9 cellular contexts compared by ENCODE assay signal in the genomic region with DNA sequence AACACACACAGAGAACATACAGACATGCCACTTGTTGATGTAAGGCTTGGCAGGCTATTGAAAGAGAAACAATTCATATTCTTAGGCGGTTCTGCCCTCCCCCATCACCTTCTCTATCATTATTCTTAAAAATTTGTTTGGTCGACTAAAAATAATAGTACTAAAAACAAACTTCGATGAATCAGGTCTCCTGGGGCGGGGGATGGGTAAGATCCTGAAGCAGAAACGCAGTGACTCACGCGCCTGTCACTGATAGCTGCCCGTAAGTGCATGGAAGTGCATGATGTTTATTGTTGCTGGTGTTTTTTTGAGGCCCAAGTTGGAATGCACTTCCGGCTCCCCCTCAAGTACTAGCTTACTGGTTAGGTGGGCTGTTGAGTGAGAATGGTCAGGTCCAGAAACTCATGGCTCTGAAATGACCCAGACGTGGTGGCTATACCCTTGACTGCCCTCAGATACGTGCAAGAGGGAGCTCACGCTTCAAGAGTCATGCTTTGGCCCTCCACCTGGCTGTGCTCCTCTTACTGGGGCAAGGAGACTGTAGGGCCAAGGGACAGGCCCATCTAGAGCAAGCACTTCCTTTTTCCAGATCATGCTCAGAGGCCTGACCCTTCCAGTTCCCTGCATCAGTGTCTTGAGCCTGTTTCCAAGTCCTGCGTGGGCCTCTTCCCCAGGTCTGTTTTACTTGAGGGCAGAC. TPM values are rescaled to one million over a fixed set of nuclear protein-coding genes. Genes with fewer than 3 reads are reported as not detected.
A peak's percentile ranks its signal among the peaks of the same experiment; 100 is the strongest.
DNase-seq lines count a peak whose midpoint lies in the region; ATAC-seq, FAIRE-seq and TF ChIP-seq lines count a peak whose summit lies in the region.
"Had no signal": no experiment of that assay in that cellular context is flagged by ENCODE, and none has a peak within 500 bp of the region (broad histone marks: within the 10 kb centered on the region; RNA-seq: fewer than 3 reads in every experiment).

No MANE protein-coding gene starts in this region.

- no peak for TF ChIP-seq EP300 in gastroesophageal sphincter (IDR thresholded peaks at IDR 0.05)

- TF ChIP-seq CTCF in adrenal gland (IDR thresholded peaks at IDR 0.05) (no peak), gastroesophageal sphincter (IDR thresholded peaks at IDR 0.05) (no peak)

- H3K4me3 Mint-ChIP-seq in IgD-negative memory B cell: peak overlapping the region; percentile 24 to 92 (median 67)

- H3K4me3 ChIP-seq in adrenal gland (no peak overlapping the region), gastroesophageal sphincter (no peak overlapping the region)
- H3K4me3 ChIP-seq: lung had no signal

- H3K27me3 Mint-ChIP-seq in IgD-negative memory B cell: no peaks in the 10 kb centered on the region

- H3K36me3 ChIP-seq in adrenal gland (replicated peaks in 1 of 2): no peaks in the 10 kb centered on the region
- H3K36me3 ChIP-seq in gastroesophageal sphincter: no peaks in the 10 kb centered on the region

- ATAC-seq in gastroesophageal sphincter: no peak

- intact Hi-C loops in adrenal gland (cut with DNase I) (no loop called here), posterior vena cava (cut with DNase I) (no loop called here)

- TF ChIP-seq POLR2A in adrenal gland (IDR thresholded peaks at IDR 0.05): no peak
- TF ChIP-seq POLR2A in gastroesophageal sphincter (IDR thresholded peaks at IDR 0.05): no peak

- H3K36me3 Mint-ChIP-seq in IgD-negative memory B cell: peaks cover 5% of the 10 kb centered on the region

- WGBS in adrenal gland, 4 donors: 65 to 73% (median 66%) methylated on average over 13 of the region's 13 CpGs
- WGBS in gastroesophageal sphincter (ENCODE audit: low coverage in 1 of 2), 2 donors: 69 to 80% methylated on average over 9 to 12 of the region's 13 CpGs

- H3K27ac Mint-ChIP-seq in IgD-negative memory B cell: peak overlapping the region; percentile 57 to 92 (median 89)

- no peak for DNase-seq in GM19239 (ENCODE audit: insufficient read length, low spot score)
- DNase-seq in adrenal gland: peak in 4 of 7 donors; percentile 60 to 76 (median 67)
- peak; percentile 75 for DNase-seq in posterior vena cava (ENCODE audit: low spot score)
- DNase-seq in NCI-H1694 treated with DMSO at 0.1 percent for 48 hours (lab: John Stamatoyannopoulos, UW): no peak
- no peak for DNase-seq in NCI-H748 (lab: John Stamatoyannopoulos, UW; ENCODE audit: unreplicated experiment)
- no peak for DNase-seq in NK-92 treated with Interleukin-12 subunit alpha and Interleukin-12 subunit beta, amount 100 ng/mL, for 24 hours (lab: John Stamatoyannopoulos, UW)

- no peak overlapping the region for H3K27ac ChIP-seq in adrenal gland
- H3K27ac ChIP-seq in gastroesophageal sphincter: peak overlapping the region in 2 of 4 donors; percentile 11 to 64

- H3K9me3 Mint-ChIP-seq in IgD-negative memory B cell: peaks cover 0 to 1% (median 0%) of the 10 kb centered on the region in 3 donors

- H3K4me1 Mint-ChIP-seq in IgD-negative memory B cell: peaks cover 70 to 80% (median 77%) of the 10 kb centered on the region in 3 donors

- FAIRE-seq in GM19239 (lab: Jason Lieb, UNC): peak; percentile 74

- H3K9me3 ChIP-seq in adrenal gland (replicated peaks in 1 of 3) (no peaks in the 10 kb centered on the region), gastroesophageal sphincter (no peaks in the 10 kb centered on the region)

- H3K27me3 ChIP-seq in adrenal gland (no peaks in the 10 kb centered on the region), gastroesophageal sphincter (no peaks in the 10 kb centered on the region)

- H3K4me1 ChIP-seq in adrenal gland (replicated peaks in 1 of 2) (peaks cover 15 to 41% of the 10 kb centered on the region in 2 donors), gastroesophageal sphincter (peaks cover 0 to 98% (median 35%) of the 10 kb centered on the region in 3 donors)

RNA-seq across cellular contexts. Expression of gene SMAD3, which starts 10.9 kb away (rescaled TPM):
- polyA plus RNA-seq in IgD-negative memory B cell (32.4 TPM), adrenal gland (1 to 10 TPM; 6.4 to 7.8 (median 7.2) TPM)
- total RNA-seq in adrenal gland (10 to 100 TPM in 5 of 8 donors, 1 to 10 TPM in 3; 6.7 to 92.0 (median 15.2) TPM), posterior vena cava (10 to 100 TPM; 56.3 to 62.7 TPM), gastroesophageal sphincter (10 to 100 TPM; 19.8 to 30.6 (median 25.9) TPM)

Comparison
In these comparisons a context has a peak if more than half of its experiments do, and no peak if none do; other contexts are left out.
1. DNase-seq: peak in adrenal gland (4 of 7) and posterior vena cava (single experiment); none in GM19239 (single experiment), NCI-H1694 treated with DMSO at 0.1 percent for 48 hours (single experiment), NCI-H748 (single experiment) and NK-92 treated with Interleukin-12 subunit alpha and Interleukin-12 subunit beta, amount 100 ng/mL, for 24 hours (single experiment).